In the genomic region with DNA sequence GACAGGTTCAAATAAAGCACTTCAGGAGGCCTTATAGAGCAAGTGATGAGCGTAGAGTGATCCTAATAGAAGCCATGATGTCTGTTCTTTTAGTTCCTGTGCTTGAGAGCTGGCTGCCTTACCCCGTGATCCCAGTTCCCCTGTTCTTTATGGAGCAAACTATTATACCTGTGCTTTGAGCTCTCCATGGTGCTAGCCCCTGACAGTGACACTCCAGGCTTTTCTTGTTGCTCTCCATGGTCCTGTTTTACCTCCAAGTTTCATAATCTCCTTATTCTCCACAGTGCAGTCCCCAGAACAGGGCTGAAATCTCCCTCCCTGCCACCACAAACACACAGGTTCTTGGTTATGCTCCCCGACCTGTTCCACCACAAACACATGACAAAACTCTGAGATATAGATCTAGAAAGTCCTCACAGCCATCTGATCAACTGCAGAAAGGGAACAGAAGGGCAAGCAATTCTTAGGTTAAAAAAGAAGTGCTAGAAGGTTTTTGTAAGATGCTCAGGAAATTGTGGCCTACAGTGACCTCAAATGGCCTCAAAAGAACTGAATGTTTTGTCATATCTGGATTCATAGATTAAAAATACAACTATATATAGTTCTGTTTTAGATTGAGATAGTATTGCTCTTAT, we compare ENCODE assay signal across 7 cellular contexts. TPM values are rescaled to one million over a fixed set of nuclear protein-coding genes. Genes with fewer than 3 reads are reported as not detected.
DNase-seq lines count a peak whose midpoint lies in the region; ATAC-seq and TF ChIP-seq lines count a peak whose summit lies in the region.

No MANE protein-coding gene starts in this region.

- peaks cover 6% of the 10 kb centered on the region for H3K27me3 ChIP-seq in GM23248 (replicated peaks; ENCODE audit: insufficient read depth)

- no peaks in the 10 kb centered on the region for H3K79me2 ChIP-seq in GM23248 (ENCODE audit: insufficient read depth)

- no peaks in the 10 kb centered on the region for H3K9me2 ChIP-seq in GM23248 (ENCODE audit: insufficient read depth)

- in situ Hi-C loops in GM23248 (cut with MboI), result no loop called here

- intact Hi-C loops in posterior cingulate gyrus (cut with DNase I), result no loop called here

- no peak overlapping the region for H2AFZ ChIP-seq in GM23248

- H3K4me2 ChIP-seq in GM23248 (ENCODE audit: unreplicated experiment), result no peak overlapping the region

- ATAC-seq in GM18858 (IDR thresholded peaks at IDR 0.05; ENCODE audit: unreplicated experiment), result no peak

- no peaks in the 10 kb centered on the region for H3K4me1 ChIP-seq in GM23248 (ENCODE audit: insufficient read depth)

- H3F3A ChIP-seq in GM23248 (ENCODE audit: insufficient read depth), result no peaks in the 10 kb centered on the region

- DNase-seq in GM23248 (peak; percentile 74), NOMO-1 (lab: John Stamatoyannopoulos, UW; ENCODE audit: unreplicated experiment in 2 of 2) (peak; percentile 32 to 74), cardiac fibroblast (ENCODE audit: low read depth in 2 of 2) (peak; percentile 75 to 77), mucosa of gallbladder (ENCODE audit: low spot score) (peak; percentile 72), posterior cingulate gyrus (no peak), hippocampal formation (lab: John Stamatoyannopoulos, UW) (no peak)

- H3K27ac ChIP-seq in GM23248, result no peak overlapping the region

- TF ChIP-seq CTCF in cardiac fibroblast (IDR thresholded peaks at IDR 0.05; ENCODE audit: low read depth, low read length), result no peak

- no peaks in the 10 kb centered on the region for H3K9me3 ChIP-seq in GM23248 (ENCODE audit: low read depth)

- 15 to 19% methylated on average over 3 of the region's 3 CpGs for WGBS in GM23248 (ENCODE audit: low coverage in 1 of 2, low lambda C conversion rate in 2 of 2, missing lambda C conversion rate in 2 of 2), 2 experiments

- H3K36me3 ChIP-seq in GM23248 (ENCODE audit: low read depth), result no peaks in the 10 kb centered on the region

- H4K20me1 ChIP-seq in GM23248 (ENCODE audit: insufficient read depth), result no peaks in the 10 kb centered on the region

- no peak overlapping the region for H3K9ac ChIP-seq in GM23248

- no peak overlapping the region for H3K4me3 ChIP-seq in GM23248
- no peak overlapping the region for H3K4me3 ChIP-seq in cardiac fibroblast (replicated peaks in 1 of 2; ENCODE audit: low read depth in 2 of 2, low read length in 2 of 2)

RNA-seq across cellular contexts. Expression of a gene that starts 6.0 kb away (rescaled TPM):
- total RNA-seq in GM23248 (2014; rRNA removed; shearing (Covaris generic)), result not detected in 2 replicates
- polyA plus RNA-seq in GM23248 (2016; fragmentation: Nextera tagmentation; extraction: Ambion mirVana), result 0.14 TPM in 1 of 2 replicates, not detected in the other
- total RNA-seq in mucosa of gallbladder, result 5.2 TPM

RNA-seq across cellular contexts. Expression of a gene that starts 27.3 kb away (rescaled TPM):
- total RNA-seq in GM23248 (2014; rRNA removed; shearing (Covaris generic)), result not detected in 2 replicates
- not detected in 2 replicates for polyA plus RNA-seq in GM23248 (2016; fragmentation: Nextera tagmentation; extraction: Ambion mirVana)
- total RNA-seq in mucosa of gallbladder, result 23.3 TPM

Comparison
In these comparisons a context has a peak if more than half of its experiments do, and no peak if none do; other contexts are left out.
1. DNase-seq: peak in GM23248 (single experiment), NOMO-1 (2 of 2), cardiac fibroblast (2 of 2) and mucosa of gallbladder (single experiment); none in posterior cingulate gyrus (0 of 10) and hippocampal formation (0 of 2).
2. RNA of a gene that starts 27.3 kb away (total RNA-seq): 23.3 TPM in mucosa of gallbladder (single experiment); not detected in GM23248; every median in the first group is over 10 times any median in the second.